In the genomic region with DNA sequence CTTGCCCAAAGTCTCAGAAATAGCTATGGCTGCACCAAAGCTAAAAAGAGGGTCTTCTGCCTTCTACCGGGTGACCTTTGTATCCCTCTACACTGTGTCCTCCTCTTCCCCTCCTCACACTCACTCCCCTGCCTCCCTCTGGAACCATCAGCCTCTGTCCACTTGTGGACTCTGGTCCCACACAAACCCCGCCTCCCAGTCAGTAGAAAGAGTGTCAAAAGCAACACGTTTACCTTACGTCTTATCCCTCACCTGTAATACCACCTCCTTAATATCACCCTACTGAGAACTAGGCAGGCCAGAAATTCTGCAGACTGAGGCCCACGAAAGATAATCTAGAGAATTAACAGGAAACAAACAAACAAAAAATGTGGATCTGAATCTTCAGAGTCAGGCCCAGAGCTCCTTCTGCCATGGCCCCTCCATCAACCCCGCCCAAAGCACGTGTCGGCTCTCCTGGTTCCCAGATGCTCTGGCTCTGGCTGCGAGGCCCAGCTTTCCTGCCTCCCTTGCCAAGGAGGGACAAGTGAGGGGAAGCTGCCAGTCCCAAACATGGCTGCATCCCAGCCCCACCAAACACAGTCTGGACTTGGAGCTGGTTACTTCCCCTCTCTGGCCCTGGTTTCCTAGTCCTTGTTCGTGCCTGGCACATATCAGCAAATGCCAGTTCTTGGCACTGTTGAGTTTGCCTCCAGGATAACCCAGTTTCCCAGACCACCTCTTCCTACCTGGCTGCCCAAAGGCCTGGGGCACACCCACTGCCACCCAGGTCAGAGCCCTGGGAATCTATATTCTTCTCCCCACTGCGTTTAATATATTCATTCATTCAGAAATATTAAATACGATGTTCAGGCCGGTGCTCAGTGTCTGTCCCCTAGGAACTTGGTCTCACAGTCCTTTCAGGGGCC, we compare ENCODE assay signal across 1 cellular context.
TF ChIP-seq lines count a peak whose summit lies in the region.

No MANE protein-coding gene starts in this region.

TF ChIP-seq in GM23338, 12 proteins besides CTCF, POLR2A, EP300 and RAD21 (continued from another document):
- TF ChIP-seq, protein P1, sequence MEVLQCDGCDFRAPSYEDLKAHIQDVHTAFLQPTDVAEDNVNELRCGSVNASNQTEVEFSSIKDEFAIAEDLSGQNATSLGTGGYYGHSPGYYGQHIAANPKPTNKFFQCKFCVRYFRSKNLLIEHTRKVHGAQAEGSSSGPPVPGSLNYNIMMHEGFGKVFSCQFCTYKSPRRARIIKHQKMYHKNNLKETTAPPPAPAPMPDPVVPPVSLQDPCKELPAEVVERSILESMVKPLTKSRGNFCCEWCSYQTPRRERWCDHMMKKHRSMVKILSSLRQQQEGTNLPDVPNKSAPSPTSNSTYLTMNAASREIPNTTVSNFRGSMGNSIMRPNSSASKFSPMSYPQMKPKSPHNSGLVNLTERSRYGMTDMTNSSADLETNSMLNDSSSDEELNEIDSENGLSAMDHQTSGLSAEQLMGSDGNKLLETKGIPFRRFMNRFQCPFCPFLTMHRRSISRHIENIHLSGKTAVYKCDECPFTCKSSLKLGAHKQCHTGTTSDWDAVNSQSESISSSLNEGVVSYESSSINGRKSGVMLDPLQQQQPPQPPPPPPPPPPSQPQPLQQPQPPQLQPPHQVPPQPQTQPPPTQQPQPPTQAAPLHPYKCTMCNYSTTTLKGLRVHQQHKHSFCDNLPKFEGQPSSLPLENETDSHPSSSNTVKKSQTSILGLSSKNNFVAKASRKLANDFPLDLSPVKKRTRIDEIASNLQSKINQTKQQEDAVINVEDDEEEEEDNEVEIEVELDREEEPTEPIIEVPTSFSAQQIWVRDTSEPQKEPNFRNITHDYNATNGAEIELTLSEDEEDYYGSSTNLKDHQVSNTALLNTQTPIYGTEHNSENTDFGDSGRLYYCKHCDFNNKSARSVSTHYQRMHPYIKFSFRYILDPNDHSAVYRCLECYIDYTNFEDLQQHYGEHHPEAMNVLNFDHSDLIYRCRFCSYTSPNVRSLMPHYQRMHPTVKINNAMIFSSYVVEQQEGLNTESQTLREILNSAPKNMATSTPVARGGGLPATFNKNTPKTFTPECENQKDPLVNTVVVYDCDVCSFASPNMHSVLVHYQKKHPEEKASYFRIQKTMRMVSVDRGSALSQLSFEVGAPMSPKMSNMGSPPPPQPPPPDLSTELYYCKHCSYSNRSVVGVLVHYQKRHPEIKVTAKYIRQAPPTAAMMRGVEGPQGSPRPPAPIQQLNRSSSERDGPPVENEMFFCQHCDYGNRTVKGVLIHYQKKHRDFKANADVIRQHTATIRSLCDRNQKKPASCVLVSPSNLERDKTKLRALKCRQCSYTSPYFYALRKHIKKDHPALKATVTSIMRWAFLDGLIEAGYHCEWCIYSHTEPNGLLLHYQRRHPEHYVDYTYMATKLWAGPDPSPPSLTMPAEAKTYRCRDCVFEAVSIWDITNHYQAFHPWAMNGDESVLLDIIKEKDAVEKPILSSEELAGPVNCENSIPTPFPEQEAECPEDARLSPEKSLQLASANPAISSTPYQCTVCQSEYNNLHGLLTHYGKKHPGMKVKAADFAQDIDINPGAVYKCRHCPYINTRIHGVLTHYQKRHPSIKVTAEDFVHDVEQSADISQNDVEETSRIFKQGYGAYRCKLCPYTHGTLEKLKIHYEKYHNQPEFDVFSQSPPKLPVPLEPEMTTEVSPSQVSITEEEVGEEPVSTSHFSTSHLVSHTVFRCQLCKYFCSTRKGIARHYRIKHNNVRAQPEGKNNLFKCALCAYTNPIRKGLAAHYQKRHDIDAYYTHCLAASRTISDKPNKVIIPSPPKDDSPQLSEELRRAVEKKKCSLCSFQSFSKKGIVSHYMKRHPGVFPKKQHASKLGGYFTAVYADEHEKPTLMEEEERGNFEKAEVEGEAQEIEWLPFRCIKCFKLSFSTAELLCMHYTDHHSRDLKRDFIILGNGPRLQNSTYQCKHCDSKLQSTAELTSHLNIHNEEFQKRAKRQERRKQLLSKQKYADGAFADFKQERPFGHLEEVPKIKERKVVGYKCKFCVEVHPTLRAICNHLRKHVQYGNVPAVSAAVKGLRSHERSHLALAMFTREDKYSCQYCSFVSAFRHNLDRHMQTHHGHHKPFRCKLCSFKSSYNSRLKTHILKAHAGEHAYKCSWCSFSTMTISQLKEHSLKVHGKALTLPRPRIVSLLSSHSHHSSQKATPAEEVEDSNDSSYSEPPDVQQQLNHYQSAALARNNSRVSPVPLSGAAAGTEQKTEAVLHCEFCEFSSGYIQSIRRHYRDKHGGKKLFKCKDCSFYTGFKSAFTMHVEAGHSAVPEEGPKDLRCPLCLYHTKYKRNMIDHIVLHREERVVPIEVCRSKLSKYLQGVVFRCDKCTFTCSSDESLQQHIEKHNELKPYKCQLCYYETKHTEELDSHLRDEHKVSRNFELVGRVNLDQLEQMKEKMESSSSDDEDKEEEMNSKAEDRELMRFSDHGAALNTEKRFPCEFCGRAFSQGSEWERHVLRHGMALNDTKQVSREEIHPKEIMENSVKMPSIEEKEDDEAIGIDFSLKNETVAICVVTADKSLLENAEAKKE (CRISPR knock-in tag; IDR thresholded peaks at IDR 0.05): no peak
- TF ChIP-seq CREB1 (CRISPR knock-in tag; IDR thresholded peaks at IDR 0.05; ENCODE audit: low read depth) (no peak), ZNF114 (CRISPR knock-in tag; IDR thresholded peaks at IDR 0.05) (no peak), EZH2 (IDR thresholded peaks at IDR 0.05; ENCODE audit: low read depth, unreplicated experiment) (no peak)
- TF ChIP-seq, protein P2, sequence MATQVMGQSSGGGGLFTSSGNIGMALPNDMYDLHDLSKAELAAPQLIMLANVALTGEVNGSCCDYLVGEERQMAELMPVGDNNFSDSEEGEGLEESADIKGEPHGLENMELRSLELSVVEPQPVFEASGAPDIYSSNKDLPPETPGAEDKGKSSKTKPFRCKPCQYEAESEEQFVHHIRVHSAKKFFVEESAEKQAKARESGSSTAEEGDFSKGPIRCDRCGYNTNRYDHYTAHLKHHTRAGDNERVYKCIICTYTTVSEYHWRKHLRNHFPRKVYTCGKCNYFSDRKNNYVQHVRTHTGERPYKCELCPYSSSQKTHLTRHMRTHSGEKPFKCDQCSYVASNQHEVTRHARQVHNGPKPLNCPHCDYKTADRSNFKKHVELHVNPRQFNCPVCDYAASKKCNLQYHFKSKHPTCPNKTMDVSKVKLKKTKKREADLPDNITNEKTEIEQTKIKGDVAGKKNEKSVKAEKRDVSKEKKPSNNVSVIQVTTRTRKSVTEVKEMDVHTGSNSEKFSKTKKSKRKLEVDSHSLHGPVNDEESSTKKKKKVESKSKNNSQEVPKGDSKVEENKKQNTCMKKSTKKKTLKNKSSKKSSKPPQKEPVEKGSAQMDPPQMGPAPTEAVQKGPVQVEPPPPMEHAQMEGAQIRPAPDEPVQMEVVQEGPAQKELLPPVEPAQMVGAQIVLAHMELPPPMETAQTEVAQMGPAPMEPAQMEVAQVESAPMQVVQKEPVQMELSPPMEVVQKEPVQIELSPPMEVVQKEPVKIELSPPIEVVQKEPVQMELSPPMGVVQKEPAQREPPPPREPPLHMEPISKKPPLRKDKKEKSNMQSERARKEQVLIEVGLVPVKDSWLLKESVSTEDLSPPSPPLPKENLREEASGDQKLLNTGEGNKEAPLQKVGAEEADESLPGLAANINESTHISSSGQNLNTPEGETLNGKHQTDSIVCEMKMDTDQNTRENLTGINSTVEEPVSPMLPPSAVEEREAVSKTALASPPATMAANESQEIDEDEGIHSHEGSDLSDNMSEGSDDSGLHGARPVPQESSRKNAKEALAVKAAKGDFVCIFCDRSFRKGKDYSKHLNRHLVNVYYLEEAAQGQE (IDR thresholded peaks at IDR 0.05; ENCODE audit: unreplicated experiment): no peak
TF ChIP-seq in GM23338: peak in this region for 0.
